ENCODE assay signal across 23 cellular contexts in genomic region chr1:71039666-71040262, GRCh38. TPM values are rescaled to one million over a fixed set of nuclear protein-coding genes. Genes with fewer than 3 reads are reported as not detected.
DNase-seq lines count a peak whose midpoint lies in the region; ATAC-seq, FAIRE-seq and TF ChIP-seq lines count a peak whose summit lies in the region.
"Had no signal": no experiment of that assay in that cellular context is flagged by ENCODE, and none has a peak within 500 bp of the region (broad histone marks: within the 10 kb centered on the region; RNA-seq: fewer than 3 reads in every experiment).

No MANE protein-coding gene starts in this region.

- CTCF ChIA-PET in HEK293 (lab: Yijun Ruan, JAX), result no interaction called here

- H2AFZ ChIP-seq in astrocyte (ENCODE audit: low read depth, low read length), result no peak overlapping the region
- H2AFZ ChIP-seq: GM23338 had no signal

- H3K27me3 ChIP-seq in astrocyte (ENCODE audit: insufficient read depth, low read length), result peaks cover 9% of the 10 kb centered on the region
- H3K27me3 ChIP-seq: BLaER1 had no signal

- H3K79me2 ChIP-seq in astrocyte (ENCODE audit: insufficient read depth, low read length), result no peaks in the 10 kb centered on the region

- H3K4me3 ChIP-seq in HEK293 (ENCODE audit: low read depth, low read length) (no peak overlapping the region), astrocyte (ENCODE audit: insufficient read depth, low read depth, low read length) (no peak overlapping the region)
- H3K4me3 ChIP-seq: BLaER1, GM23338, HAP-1 had no signal

- H3K9me3 Mint-ChIP-seq in natural killer cell treated with Interleukin-12 subunit alpha and Interleukin-12 subunit beta and Interleukin-15 and Interleukin-18, amount 100 ng/mL, for 72 hours, result no peaks in the 10 kb centered on the region
- no peaks in the 10 kb centered on the region for H3K9me3 Mint-ChIP-seq in natural killer cell
- no peaks in the 10 kb centered on the region for H3K9me3 Mint-ChIP-seq in astrocyte (ENCODE audit: unreplicated experiment)
- H3K9me3 Mint-ChIP-seq in nephron progenitor cell, result no peaks in the 10 kb centered on the region
- H3K9me3 Mint-ChIP-seq: CD4-positive, alpha-beta T cell; GM23338 had no signal

- H3K27ac Mint-ChIP-seq in natural killer cell treated with Interleukin-12 subunit alpha and Interleukin-12 subunit beta and Interleukin-15 and Interleukin-18, amount 100 ng/mL, for 72 hours, result peak overlapping the region in 1 of 2 donors; percentile 73
- H3K27ac Mint-ChIP-seq in natural killer cell (no peak overlapping the region), astrocyte (ENCODE audit: unreplicated experiment) (peak overlapping the region; percentile 45), nephron progenitor cell (no peak overlapping the region)
- H3K27ac Mint-ChIP-seq: CD4-positive, alpha-beta T cell; GM23338 had no signal

- FAIRE-seq in astrocyte (lab: Jason Lieb, UNC), result no peak
- FAIRE-seq: GM12892 had no signal

- H3K27me3 Mint-ChIP-seq in natural killer cell treated with Interleukin-12 subunit alpha and Interleukin-12 subunit beta and Interleukin-15 and Interleukin-18, amount 100 ng/mL, for 72 hours, result peaks cover 10 to 26% of the 10 kb centered on the region in 2 donors
- H3K27me3 Mint-ChIP-seq in natural killer cell (ENCODE audit: low read depth in 2 of 2) (peaks cover 14 to 25% of the 10 kb centered on the region in 2 donors), astrocyte (ENCODE audit: low read depth, unreplicated experiment) (no peaks in the 10 kb centered on the region), nephron progenitor cell (ENCODE audit: low read depth, poor library complexity) (peaks cover 9% of the 10 kb centered on the region)

- TF ChIP-seq CTCF in natural killer cell (IDR thresholded peaks at IDR 0.05), result no peak
- TF ChIP-seq CTCF in HEK293 (tag by site-specific recombination; IDR thresholded peaks at IDR 0.05), result no peak
- TF ChIP-seq CTCF in astrocyte (IDR thresholded peaks at IDR 0.05; ENCODE audit: insufficient read depth, low read depth, low read length), result no peak
- TF ChIP-seq CTCF in nephron progenitor cell (IDR thresholded peaks at IDR 0.05), result no peak

- H3K36me3 Mint-ChIP-seq in natural killer cell treated with Interleukin-12 subunit alpha and Interleukin-12 subunit beta and Interleukin-15 and Interleukin-18, amount 100 ng/mL, for 72 hours, result peaks cover 15% of the 10 kb centered on the region
- H3K36me3 Mint-ChIP-seq in natural killer cell, result no peaks in the 10 kb centered on the region
- no peaks in the 10 kb centered on the region for H3K36me3 Mint-ChIP-seq in astrocyte (ENCODE audit: low read depth, unreplicated experiment)
- H3K36me3 Mint-ChIP-seq in nephron progenitor cell (ENCODE audit: low read depth), result no peaks in the 10 kb centered on the region

- peak overlapping the region; percentile 8 for H3K4me3 Mint-ChIP-seq in natural killer cell treated with Interleukin-12 subunit alpha and Interleukin-12 subunit beta and Interleukin-15 and Interleukin-18, amount 100 ng/mL, for 72 hours
- no peak overlapping the region for H3K4me3 Mint-ChIP-seq in natural killer cell
- no peak overlapping the region for H3K4me3 Mint-ChIP-seq in astrocyte (ENCODE audit: unreplicated experiment)
- no peak overlapping the region for H3K4me3 Mint-ChIP-seq in nephron progenitor cell
- H3K4me3 Mint-ChIP-seq: CD4-positive, alpha-beta T cell; GM23338 had no signal

- H3K4me1 ChIP-seq in HEK293 (ENCODE audit: control insufficient read depth, insufficient read depth, low read length), result no peaks in the 10 kb centered on the region
- no peaks in the 10 kb centered on the region for H3K4me1 ChIP-seq in astrocyte (ENCODE audit: insufficient read depth, low read length)
- H3K4me1 ChIP-seq: BLaER1, Caco-2 had no signal

- no peak for DNase-seq in natural killer cell treated with Interleukin-12 subunit alpha and Interleukin-12 subunit beta and Interleukin-15 and Interleukin-18, amount 100 ng/mL, for 72 hours (ENCODE audit: low spot score)
- DNase-seq in natural killer cell (no peak), astrocyte (ENCODE audit: low read depth) (no peak), nephron progenitor cell (no peak)
- no peak for DNase-seq in activated CD4-positive, alpha-beta T cell treated with anti-CD3 and anti-CD28 coated beads for 4 hours
- DNase-seq in activated CD4-positive, alpha-beta T cell treated with anti-CD3 and anti-CD28 coated beads, Interleukin-2, amount 50 U/mL, for 48 hours, result no peak
- DNase-seq: Caco-2; CD4-positive, alpha-beta T cell; DMS 273 treated with DMSO at 0.1 percent for 48 hours; DMS79 treated with DMSO at 0.1 percent for 48 hours; KG1; NCI-H1105; NCI-H1694; NCI-H69; SIG-M5 had no signal

- intact Hi-C loops in natural killer cell (cut with micrococcal nuclease), result no loop called here

- H3K4me2 ChIP-seq in astrocyte (ENCODE audit: low read length), result no peak overlapping the region
- H3K4me2 ChIP-seq: BLaER1, GM23338 had no signal

- H3K27ac ChIP-seq in HEK293 (ENCODE audit: extremely low read depth, low read depth, low read length) (no peak overlapping the region), astrocyte (ENCODE audit: low read depth, low read length) (no peak overlapping the region)
- H3K27ac ChIP-seq: BLaER1 had no signal

- H3K9ac ChIP-seq in astrocyte (ENCODE audit: low read length), result no peak overlapping the region
- H3K9ac ChIP-seq: BLaER1 had no signal

- no peaks in the 10 kb centered on the region for H4K20me1 ChIP-seq in astrocyte (ENCODE audit: insufficient read depth, low read length)
- H4K20me1 ChIP-seq: BLaER1 had no signal

- POLR2A ChIA-PET in HEK293 (lab: Yijun Ruan, JAX), result interaction anchor here (0.7 to 1.0 kb wide), 2 partner anchors 41 to 334 kb away, joined by 3 to 4 read pairs; no protein-coding TSS in a partner anchor

- no peaks in the 10 kb centered on the region for H3K9me3 ChIP-seq in HEK293 (ENCODE audit: control insufficient read depth, insufficient read depth, low read depth, low read length)
- no peaks in the 10 kb centered on the region for H3K9me3 ChIP-seq in astrocyte (ENCODE audit: insufficient read depth, low read depth, low read length)
- H3K9me3 ChIP-seq: BLaER1, Caco-2, HAP-1 had no signal

- ATAC-seq in natural killer cell treated with Interleukin-12 subunit alpha and Interleukin-12 subunit beta and Interleukin-15 and Interleukin-18, amount 100 ng/mL, for 72 hours, result no peak
- ATAC-seq in natural killer cell, result no peak
- ATAC-seq: GM23338, Panc1 had no signal

- no peaks in the 10 kb centered on the region for H3K36me3 ChIP-seq in HEK293 (ENCODE audit: control insufficient read depth in 2 of 2, insufficient read depth in 1 of 2, low read length in 2 of 2)
- no peaks in the 10 kb centered on the region for H3K36me3 ChIP-seq in astrocyte (ENCODE audit: insufficient read depth, low read length)
- H3K36me3 ChIP-seq: BLaER1 had no signal

- peaks cover 22 to 43% of the 10 kb centered on the region in 2 donors for H3K4me1 Mint-ChIP-seq in natural killer cell treated with Interleukin-12 subunit alpha and Interleukin-12 subunit beta and Interleukin-15 and Interleukin-18, amount 100 ng/mL, for 72 hours (ENCODE audit: low read depth in 2 of 2)
- no peaks in the 10 kb centered on the region for H3K4me1 Mint-ChIP-seq in natural killer cell
- H3K4me1 Mint-ChIP-seq in astrocyte (ENCODE audit: low read depth, unreplicated experiment), result peaks cover 22% of the 10 kb centered on the region
- H3K4me1 Mint-ChIP-seq in nephron progenitor cell, result no peaks in the 10 kb centered on the region
- H3K4me1 Mint-ChIP-seq: GM23338 had no signal

TF ChIP-seq in HEK293, 187 proteins besides CTCF, POLR2A, EP300 and RAD21:
- TF ChIP-seq SCRT1 (tag by site-specific recombination; IDR thresholded peaks at IDR 0.05; ENCODE audit: borderline replicate concordance) (no peak), ZNF366 (tag by site-specific recombination; conservative IDR thresholded peaks at IDR 0.05) (peak; percentile 51), AEBP2 (tag by site-specific recombination; IDR thresholded peaks at IDR 0.05; ENCODE audit: borderline replicate concordance) (no peak), PRDM1 (tag by site-specific recombination; IDR thresholded peaks at IDR 0.05) (peak; percentile 48; the same call in 1 of the 2 replicates)

RNA-seq across cellular contexts. Expression of gene PTGER3, which starts 7.9 kb away (rescaled TPM):
- total RNA-seq in natural killer cell treated with Interleukin-12 subunit alpha and Interleukin-12 subunit beta and Interleukin-15 and Interleukin-18, amount 100 ng/mL, for 72 hours, result 100 to 1,000 TPM in 1 of 2 donors, 10 to 100 TPM in 1; 62.9 to 158 TPM
- total RNA-seq in natural killer cell (10 to 100 TPM in 1 of 3 donors, under 1 TPM in 1, not detected in 1; 0.72 to 21.9 TPM), astrocyte (0.64 and 1.1 TPM in 2 replicates)
- total RNA-seq: A172; Caco-2; CD4-positive, alpha-beta T cell; HT1080 had no signal

RNA-seq across cellular contexts. Expression of gene ZRANB2, which starts 41.1 kb away (rescaled TPM):
- 100 to 1,000 TPM in 1 of 2 donors, 10 to 100 TPM in 1; 96.0 to 116 TPM for total RNA-seq in natural killer cell treated with Interleukin-12 subunit alpha and Interleukin-12 subunit beta and Interleukin-15 and Interleukin-18, amount 100 ng/mL, for 72 hours
- 100 to 1,000 TPM; 114 to 133 (median 128) TPM for total RNA-seq in natural killer cell
- total RNA-seq in astrocyte, result 97.0 and 102 TPM in 2 replicates
